Comparison of ENCODE assay signal across 29 cellular contexts in genomic region chr3:11464356-11464755, GRCh38.
DNase-seq lines count a peak whose midpoint lies in the region; ATAC-seq and TF ChIP-seq lines count a peak whose summit lies in the region.
"Had no signal": no experiment of that assay in that cellular context is flagged by ENCODE, and none has a peak within 500 bp of the region (broad histone marks: within the 10 kb centered on the region; RNA-seq: fewer than 3 reads in every experiment).

No MANE protein-coding gene starts in this region.

- whole genome bisulfite sequencing in esophagus muscularis mucosa: 65% methylated on average over 6 of the region's 6 CpGs

- H3K36me3 ChIP-seq in esophagus muscularis mucosa (peaks cover 0 to 4% (median 0%) of the 10 kb centered on the region in 4 donors), uterus (no peaks in the 10 kb centered on the region), PC-9 (ENCODE audit: low read depth) (no peaks in the 10 kb centered on the region)

- H3K27ac Mint-ChIP-seq in osteocyte (ENCODE audit: unreplicated experiment): peak overlapping the region; percentile 57
- H3K27ac Mint-ChIP-seq: activated B cell treated with CpG ODN at 0.5 μM for 24 hours; activated CD8-positive, alpha-beta memory T cell treated with anti-CD3 and anti-CD28 coated beads, Interleukin-2, amount 10 ng/mL, durations not matched to agents 7 days and 5 days; CD4-positive, CD25-positive, alpha-beta regulatory T cell had no signal

- TF ChIP-seq POLR2A in esophagus muscularis mucosa (IDR thresholded peaks at IDR 0.05; ENCODE audit: low read depth) (no peak), uterus (IDR thresholded peaks at IDR 0.05) (no peak)

- no peaks in the 10 kb centered on the region; the same call in 1 of the 2 replicates for H4K20me1 ChIP-seq in PC-9 (ENCODE audit: insufficient read depth)

- H3K27me3 ChIP-seq in esophagus muscularis mucosa (no peaks in the 10 kb centered on the region), uterus (no peaks in the 10 kb centered on the region), PC-9 (ENCODE audit: insufficient read depth, low read depth) (no peaks in the 10 kb centered on the region)
- H3K27me3 ChIP-seq: brain microvascular endothelial cell, spleen, suprapubic skin had no signal

- POLR2A ChIA-PET in PC-9 (lab: Charles Lee; ENCODE audit: unreplicated experiment): no interaction called here

- H3K9me3 Mint-ChIP-seq in osteocyte (ENCODE audit: unreplicated experiment): no peaks in the 10 kb centered on the region
- H3K9me3 Mint-ChIP-seq: activated B cell treated with CpG ODN at 0.5 μM for 24 hours, naive B cell had no signal

- H3K36me3 Mint-ChIP-seq in osteocyte (ENCODE audit: unreplicated experiment): peaks cover 3% of the 10 kb centered on the region
- H3K36me3 Mint-ChIP-seq: activated CD8-positive, alpha-beta memory T cell treated with anti-CD3 and anti-CD28 coated beads, Interleukin-2, amount 10 ng/mL, durations not matched to agents 7 days and 5 days had no signal

- no peaks in the 10 kb centered on the region for H3K27me3 Mint-ChIP-seq in osteocyte (ENCODE audit: unreplicated experiment)
- H3K27me3 Mint-ChIP-seq: activated B cell treated with CpG ODN at 0.5 μM for 24 hours; activated CD8-positive, alpha-beta memory T cell treated with anti-CD3 and anti-CD28 coated beads, Interleukin-2, amount 10 ng/mL, durations not matched to agents 7 days and 5 days; CD4-positive, CD25-positive, alpha-beta regulatory T cell; naive B cell had no signal

- H3K9me3 ChIP-seq in esophagus muscularis mucosa: no peaks in the 10 kb centered on the region
- no peaks in the 10 kb centered on the region for H3K9me3 ChIP-seq in uterus
- no peaks in the 10 kb centered on the region for H3K9me3 ChIP-seq in PC-9 (ENCODE audit: insufficient read depth, low read depth)
- H3K9me3 ChIP-seq: spleen, suprapubic skin had no signal

- H3K4me1 ChIP-seq in esophagus muscularis mucosa (peaks cover 30 to 43% (median 35%) of the 10 kb centered on the region in 4 donors), uterus (peaks cover 13 to 14% of the 10 kb centered on the region in 2 donors), PC-9 (replicated peaks; ENCODE audit: insufficient read depth) (no peaks in the 10 kb centered on the region)

- no peak for ATAC-seq in GM18867 (IDR thresholded peaks at IDR 0.05; ENCODE audit: unreplicated experiment)
- ATAC-seq: activated CD8-positive, alpha-beta memory T cell treated with anti-CD3 and anti-CD28 coated beads, Interleukin-2, amount 10 ng/mL, durations not matched to agents 7 days and 5 days; GM12878; HCT116; left lobe of liver had no signal

- no peak overlapping the region for H3K4me3 Mint-ChIP-seq in osteocyte (ENCODE audit: unreplicated experiment)
- H3K4me3 Mint-ChIP-seq: activated B cell treated with CpG ODN at 0.5 μM for 24 hours; activated CD8-positive, alpha-beta memory T cell treated with anti-CD3 and anti-CD28 coated beads, Interleukin-2, amount 10 ng/mL, durations not matched to agents 7 days and 5 days; CD4-positive, CD25-positive, alpha-beta regulatory T cell; naive B cell had no signal

- peak overlapping the region; percentile 86 to 88 (median 88) for H3K27ac ChIP-seq in esophagus muscularis mucosa (replicated peaks in 1 of 4)
- peak overlapping the region; percentile 86 to 98 for H3K27ac ChIP-seq in uterus
- H3K27ac ChIP-seq in PC-9: no peak overlapping the region
- H3K27ac ChIP-seq: 22Rv1, brain microvascular endothelial cell, epithelial cell of prostate, spleen, suprapubic skin had no signal

- DNase-seq in NCI-H1694 treated with DMSO at 0.1 percent for 48 hours (lab: John Stamatoyannopoulos, UW) (peak; percentile 35), NCI-H1694 (lab: John Stamatoyannopoulos, UW) (no peak), esophagus muscularis mucosa (ENCODE audit: extremely low spot score) (no peak), osteocyte (ENCODE audit: extremely low spot score, unreplicated experiment) (no peak), uterus (no peak), NAMALWA (ENCODE audit: low spot score) (no peak), PC-9 (no peak)
- DNase-seq: activated B cell treated with CpG ODN at 0.5 μM for 24 hours; activated CD8-positive, alpha-beta memory T cell treated with anti-CD3 and anti-CD28 coated beads, Interleukin-2, amount 10 ng/mL, durations not matched to agents 7 days and 5 days; activated naive CD4-positive, alpha-beta T cell; activated T-cell treated with anti-CD3 and anti-CD28 coated beads, Interleukin-2, amount 50 U/mL, for 48 hours; brain microvascular endothelial cell; CD4-positive, CD25-positive, alpha-beta regulatory T cell; effector CD8-positive, alpha-beta T cell; KBM-7; mesendoderm; naive B cell; NCI-H2081 treated with DMSO at 0.1 percent for 48 hours; NCI-H510A treated with DMSO at 0.1 percent for 48 hours; SHP77; spleen; T1000 had no signal

- H3K79me2 ChIP-seq in PC-9 (ENCODE audit: low read depth): no peaks in the 10 kb centered on the region

- intact Hi-C loops in esophagus muscularis mucosa (cut with DNase I) (no loop called here), uterus (cut with DNase I; ENCODE audit: low total_unique reads) (no loop called here), PC-9 (cut with micrococcal nuclease; ENCODE audit: unreplicated experiment) (no loop called here)

- CTCF ChIA-PET in PC-9 (lab: Charles Lee): no interaction called here

- H3K4me3 ChIP-seq in esophagus muscularis mucosa: no peak overlapping the region
- no peak overlapping the region for H3K4me3 ChIP-seq in uterus
- H3K4me3 ChIP-seq in PC-9: no peak overlapping the region
- H3K4me3 ChIP-seq: GM12878, spleen, suprapubic skin had no signal

- H2AFZ ChIP-seq in PC-9: no peak overlapping the region

- H3K4me1 Mint-ChIP-seq in osteocyte (ENCODE audit: unreplicated experiment): peaks cover 57% of the 10 kb centered on the region
- H3K4me1 Mint-ChIP-seq: activated B cell treated with CpG ODN at 0.5 μM for 24 hours; activated CD8-positive, alpha-beta memory T cell treated with anti-CD3 and anti-CD28 coated beads, Interleukin-2, amount 10 ng/mL, durations not matched to agents 7 days and 5 days had no signal

- no peak overlapping the region for H3K4me2 ChIP-seq in PC-9

- TF ChIP-seq EP300 in esophagus muscularis mucosa (IDR thresholded peaks at IDR 0.05): no peak

- no peaks in the 10 kb centered on the region for H3F3A ChIP-seq in PC-9 (ENCODE audit: insufficient read depth, low read depth)

- no peaks in the 10 kb centered on the region for H3K9me2 ChIP-seq in PC-9 (ENCODE audit: insufficient read depth)

- no TSS peak for BruUV-seq in PC-9 (replicated peaks; lab: Mats Ljungman, UMichigan)

- TF ChIP-seq CTCF in esophagus muscularis mucosa (IDR thresholded peaks at IDR 0.05) (no peak), osteocyte (IDR thresholded peaks at IDR 0.05) (no peak), uterus (IDR thresholded peaks at IDR 0.05) (no peak), PC-9 (conservative IDR thresholded peaks at IDR 0.05) (no peak)
